In the genomic region with DNA sequence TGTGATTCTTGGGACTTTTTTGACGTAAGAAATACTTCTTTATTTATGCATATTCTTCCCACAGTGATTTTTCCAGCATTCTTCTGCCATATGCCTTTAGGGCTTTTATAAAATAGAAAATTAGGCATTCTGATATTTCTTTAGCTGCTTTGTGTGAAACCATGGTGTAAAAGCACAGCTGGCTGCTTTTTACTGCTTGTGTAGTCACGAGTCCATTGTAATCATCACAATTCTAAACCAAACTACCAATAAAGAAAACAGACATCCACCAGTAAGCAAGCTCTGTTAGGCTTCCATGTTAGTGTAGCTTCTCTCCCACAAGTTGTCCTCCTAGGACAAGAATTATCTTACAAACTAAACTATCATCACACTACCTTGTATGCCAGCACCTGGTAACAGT, we compare ENCODE assay signal across 16 cellular contexts.
"Had no signal": no experiment of that assay in that cellular context is flagged by ENCODE, and none has a peak within 500 bp of the region (broad histone marks: within the 10 kb centered on the region; RNA-seq: fewer than 3 reads in every experiment).

No MANE protein-coding gene starts in this region.

- H3K9me3 Mint-ChIP-seq: natural killer cell had no signal

- H3K4me3 Mint-ChIP-seq: activated naive CD8-positive, alpha-beta T cell; natural killer cell had no signal

- H3K27me3 ChIP-seq: left lung, SJCRH30, upper lobe of right lung had no signal

- ATAC-seq: activated CD4-positive, CD25-positive, alpha-beta regulatory T cell treated with anti-CD3 and anti-CD28 coated beads, Interleukin-2, amount 50 U/mL, for 24 hours; left lung; natural killer cell; stimulated activated naive CD8-positive, alpha-beta T cell treated with anti-CD3 and anti-CD28 coated beads, Interleukin-15, Interleukin-2, amounts not matched to agents 100 U/mL and 50 U/mL, for 24 hours; upper lobe of right lung had no signal

- H3K4me1 Mint-ChIP-seq: natural killer cell had no signal

- H3K9me3 ChIP-seq: left lung, SJCRH30, thoracic aorta, upper lobe of right lung had no signal

- DNase-seq: activated effector memory CD4-positive, alpha-beta T cell treated with anti-CD3 and anti-CD28 coated beads, Interleukin-2, amount 50 U/mL, for 16 hours; activated T-cell treated with anti-CD3 and anti-CD28 coated beads, Interleukin-2, amount 50 U/mL, for 1 hour; aorta; hypothalamus; kidney; left lung; mesenchymal stem cell; natural killer cell; SJCRH30; small intestine; stimulated activated CD4-positive, alpha-beta T cell treated with anti-CD3 and anti-CD28 coated beads, Interleukin-4, amount 100 ng/mL, for 24 hours; stimulated activated naive CD8-positive, alpha-beta T cell treated with anti-CD3 and anti-CD28 coated beads, Interleukin-15, Interleukin-2, amounts not matched to agents 100 U/mL and 50 U/mL, for 24 hours; upper lobe of right lung had no signal

- H3K4me1 ChIP-seq: left lung, SJCRH30, upper lobe of right lung had no signal

- H3K4me3 ChIP-seq: left lung, SJCRH30, thoracic aorta, upper lobe of right lung had no signal

- FAIRE-seq: kidney, small intestine had no signal

- H3K27me3 Mint-ChIP-seq: activated naive CD8-positive, alpha-beta T cell had no signal

- H3K27ac ChIP-seq: left lung, SJCRH30, upper lobe of right lung had no signal
